In the genomic region with DNA sequence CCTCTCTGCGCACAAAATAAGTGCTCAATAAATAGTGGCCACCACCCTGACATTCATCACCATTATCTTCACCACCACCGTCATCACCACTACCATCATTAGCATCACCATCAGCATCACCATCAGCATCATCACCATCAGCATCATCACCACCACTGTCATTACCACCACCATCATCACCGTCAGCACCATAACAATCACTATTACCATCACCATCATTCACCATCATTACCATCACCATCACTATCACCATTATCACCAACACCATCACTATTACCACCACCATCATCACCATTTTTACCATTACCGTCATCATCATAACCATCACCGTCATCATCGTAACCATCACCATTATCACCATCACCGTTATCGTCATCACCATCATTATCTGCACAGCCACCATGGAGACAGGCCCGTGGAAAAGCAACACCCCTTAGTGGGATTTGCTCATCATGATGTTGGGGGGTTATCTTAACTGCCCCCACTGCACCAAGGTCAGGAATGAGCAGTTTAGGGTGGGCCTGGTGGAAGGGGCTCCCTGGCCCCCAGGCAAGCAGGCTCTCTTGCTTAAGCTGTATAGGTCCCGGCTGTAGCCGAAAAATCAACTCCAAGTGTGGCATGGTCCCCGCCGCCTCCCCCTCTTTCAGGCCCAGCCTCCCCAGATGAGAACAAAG, we compare ENCODE assay signal across 18 cellular contexts. TPM values are rescaled to one million over a fixed set of nuclear protein-coding genes. Genes with fewer than 3 reads are reported as not detected.
A peak's percentile ranks its signal among the peaks of the same experiment; 100 is the strongest.
DNase-seq lines count a peak whose midpoint lies in the region; ATAC-seq, FAIRE-seq and TF ChIP-seq lines count a peak whose summit lies in the region.
"Had no signal": no experiment of that assay in that cellular context is flagged by ENCODE, and none has a peak within 500 bp of the region (broad histone marks: within the 10 kb centered on the region; RNA-seq: fewer than 3 reads in every experiment).

No MANE protein-coding gene starts in this region.

- H3K18ac ChIP-seq in H1 (ENCODE audit: extremely low read depth, low read length), result peak overlapping the region; percentile 76

- TF ChIP-seq POLR2A in H1 (IDR thresholded peaks at IDR 0.05; ENCODE audit: control extremely low read depth in 1 of 2, low read depth in 2 of 2, low read length in 2 of 2), result no peak
- TF ChIP-seq POLR2A in prostate gland (IDR thresholded peaks at IDR 0.05), result no peak

- CTCF ChIA-PET in activated CD4-positive, alpha-beta T cell treated with anti-CD3 and anti-CD28 coated beads for 36 hours (lab: Charles Lee), result interaction anchor here (1.0 to 2.4 kb wide), 2 partner anchors 10 to 13 kb away, joined by 4 to 11 read pairs; no protein-coding TSS in a partner anchor
- CTCF ChIA-PET in H1 (lab: Charles Lee; ENCODE audit: partially characterized antibody), result interaction anchor here (0.9 kb wide), 1 partner anchor 16 kb away, joined by 3 read pairs; no protein-coding TSS in a partner anchor

- H3K23me2 ChIP-seq in H1 (ENCODE audit: low read depth, low read length), result peaks cover 11% of the 10 kb centered on the region; the same call in 1 of the 2 replicates

- H3K27me3 ChIP-seq in SU-DHL-6 (ENCODE audit: low read length) (no peaks in the 10 kb centered on the region), H1 (replicated peaks in 1 of 4; ENCODE audit: control insufficient read depth in 3 of 4, extremely low read depth in 1 of 4, insufficient read depth in 3 of 4, low read length in 3 of 4) (no peaks in the 10 kb centered on the region), prostate gland (replicated peaks; ENCODE audit: insufficient read depth) (no peaks in the 10 kb centered on the region)
- H3K27me3 ChIP-seq: brain microvascular endothelial cell, thyroid gland had no signal

- peak overlapping the region; percentile 89 for H3K56ac ChIP-seq in H1 (replicated peaks; ENCODE audit: insufficient read length, low read depth, low read length)

- H3K79me2 ChIP-seq in SU-DHL-6 (ENCODE audit: insufficient read depth, low read length) (peaks cover 11% of the 10 kb centered on the region; the same call in 1 of the 2 replicates), H1 (ENCODE audit: control insufficient read depth in 1 of 2, insufficient read depth in 2 of 2, low read length in 2 of 2) (no peaks in the 10 kb centered on the region)

- peaks cover 10% of the 10 kb centered on the region for H3K36me3 ChIP-seq in SU-DHL-6 (ENCODE audit: low read length)
- peaks cover 0 to 31% (median 12%) of the 10 kb centered on the region in 4 experiments; a peak in 4 of 8 replicates for H3K36me3 ChIP-seq in H1 (ENCODE audit: control insufficient read depth in 2 of 4, insufficient read depth in 4 of 4, low read length in 3 of 4)
- H3K36me3 ChIP-seq in prostate gland, result no peaks in the 10 kb centered on the region

- H2BK5ac ChIP-seq in H1 (ENCODE audit: low read depth, low read length), result peak overlapping the region; percentile 99; the same call in 1 of the 2 replicates

- H3K4me3 ChIP-seq in SU-DHL-6 (ENCODE audit: insufficient read depth, low read length, poor library complexity, severe bottlenecking), result no peak overlapping the region
- H3K4me3 ChIP-seq in H1 (ENCODE audit: extremely low read depth in 1 of 4, insufficient read depth in 2 of 4, low read depth in 3 of 4, low read length in 4 of 4), result peak overlapping the region in 1 of 4 experiments; percentile 45; a peak in 2 of 8 replicates
- no peak overlapping the region for H3K4me3 ChIP-seq in prostate gland
- H3K4me3 ChIP-seq: thyroid gland had no signal

- intact Hi-C loops in activated CD4-positive, alpha-beta T cell treated with anti-CD3 and anti-CD28 coated beads for 36 hours (cut with DNase I, micrococcal nuclease), result no loop called here
- intact Hi-C loops in prostate gland (cut with DNase I), result no loop called here

- DNase-seq in activated CD4-positive, alpha-beta T cell treated with anti-CD3 and anti-CD28 coated beads for 36 hours, result no peak
- DNase-seq in activated CD4-positive, alpha-beta T cell treated with anti-CD3 and anti-CD28 coated beads for 4 hours, result no peak
- DNase-seq in H1 (ENCODE audit: low read depth in 1 of 2, low spot score in 2 of 2), result no peak
- DNase-seq in substantia nigra (lab: John Stamatoyannopoulos, UW), result no peak
- no peak for DNase-seq in DMS153 (lab: John Stamatoyannopoulos, UW)
- no peak for DNase-seq in prostate gland (ENCODE audit: low spot score)
- DNase-seq in DMS 273 (lab: John Stamatoyannopoulos, UW; ENCODE audit: unreplicated experiment), result no peak
- DNase-seq: 8988T; activated CD4-positive, alpha-beta T cell treated with anti-CD3 and anti-CD28 coated beads, Interleukin-2, amount 50 U/mL, for 48 hours; brain microvascular endothelial cell; NCI-H345; occipital lobe; SHP77 treated with DMSO at 0.1 percent for 48 hours; stimulated activated CD4-positive, alpha-beta T cell treated with anti-CD3 and anti-CD28 coated beads, Interleukin-4, amount 100 ng/mL, for 1 hour; thyroid gland had no signal

- H3F3A ChIP-seq in SU-DHL-6 (ENCODE audit: insufficient read depth), result peaks cover 55% of the 10 kb centered on the region

- no peak for TF ChIP-seq CTCF in SU-DHL-6 (IDR thresholded peaks at IDR 0.05; ENCODE audit: insufficient read depth, low read length, poor library complexity, severe bottlenecking)
- TF ChIP-seq CTCF in H1 (IDR thresholded peaks at IDR 0.05; ENCODE audit: control extremely low read depth in 1 of 3, insufficient read depth in 1 of 3, low read depth in 1 of 3, low read length in 3 of 3), result no peak
- TF ChIP-seq CTCF in prostate gland (IDR thresholded peaks at IDR 0.05), result no peak

- no peak for TF ChIP-seq RAD21 in H1 (IDR thresholded peaks at IDR 0.05 in 1 of 2, conservative IDR thresholded peaks at IDR 0.05 in 1 of 2; ENCODE audit: low read depth in 2 of 2, low read length in 2 of 2)

- peak overlapping the region; percentile 48; the same call in 1 of the 2 replicates for H2BK15ac ChIP-seq in H1 (ENCODE audit: low read length)

- no peak overlapping the region for H3K4me3 Mint-ChIP-seq in activated CD4-positive, alpha-beta T cell treated with anti-CD3 and anti-CD28 coated beads for 36 hours

- no peaks in the 10 kb centered on the region for H4K20me1 ChIP-seq in SU-DHL-6 (ENCODE audit: low read depth, low read length)
- H4K20me1 ChIP-seq in H1 (replicated peaks in 1 of 2; ENCODE audit: control insufficient read depth in 1 of 2, insufficient read depth in 2 of 2, low read length in 2 of 2), result peaks cover 0 to 2% of the 10 kb centered on the region in 2 experiments

- H3K27me3 Mint-ChIP-seq in activated CD4-positive, alpha-beta T cell treated with anti-CD3 and anti-CD28 coated beads for 36 hours, result no peaks in the 10 kb centered on the region

- H2BK20ac ChIP-seq in H1 (ENCODE audit: low read length), result peak overlapping the region; percentile 73; the same call in 1 of the 2 replicates

- H4K5ac ChIP-seq in H1 (ENCODE audit: insufficient read length, low read depth, low read length), result peak overlapping the region; percentile 74

- H3K14ac ChIP-seq in H1 (ENCODE audit: insufficient read length), result peak overlapping the region; percentile 50

- peak overlapping the region; percentile 97 for H2BK120ac ChIP-seq in H1 (replicated peaks; ENCODE audit: low read depth, low read length)

- no peak overlapping the region for H3K9ac ChIP-seq in SU-DHL-6 (ENCODE audit: low read length)
- no peak overlapping the region for H3K9ac ChIP-seq in H1 (replicated peaks in 1 of 4; ENCODE audit: extremely low read depth in 1 of 4, low read depth in 3 of 4, low read length in 3 of 4)

- ATAC-seq in activated CD4-positive, alpha-beta T cell treated with anti-CD3 and anti-CD28 coated beads for 36 hours, result no peak

- H3K4me1 Mint-ChIP-seq in activated CD4-positive, alpha-beta T cell treated with anti-CD3 and anti-CD28 coated beads for 36 hours, result peaks cover 87% of the 10 kb centered on the region

- H2BK12ac ChIP-seq in H1 (ENCODE audit: low read depth, low read length), result peak overlapping the region; percentile 94; the same call in 1 of the 2 replicates

- peak overlapping the region; percentile 81 for H3K4ac ChIP-seq in H1 (replicated peaks; ENCODE audit: insufficient read length, low read depth, low read length)

- no peaks in the 10 kb centered on the region for H3K9me2 ChIP-seq in SU-DHL-6 (replicated peaks; ENCODE audit: insufficient read depth, low read length)

- no peaks in the 10 kb centered on the region for H3K79me1 ChIP-seq in H1 (ENCODE audit: low read depth, low read length)

- WGBS in H1 (ENCODE audit: extremely low coverage in 1 of 2, insufficient coverage in 1 of 2, insufficient read length in 1 of 2, insufficient replicate concordance in 2 of 2, low coverage in 1 of 2, low lambda C conversion rate in 2 of 2, missing lambda C conversion rate in 1 of 2), 2 experiments, result 88 to 100% methylated on average over 5 to 11 of the region's 13 CpGs
- 95% methylated on average over 13 of the region's 13 CpGs for WGBS in prostate gland

- H4K8ac ChIP-seq in H1 (ENCODE audit: extremely low read depth, insufficient read depth, low read length), result no peak overlapping the region; the same call in 1 of the 2 replicates

- H3K9me3 ChIP-seq in SU-DHL-6 (ENCODE audit: insufficient read depth, low read length) (no peaks in the 10 kb centered on the region), H1 (ENCODE audit: insufficient read depth in 2 of 2, low read depth in 1 of 2, low read length in 1 of 2) (no peaks in the 10 kb centered on the region), prostate gland (no peaks in the 10 kb centered on the region)
- H3K9me3 ChIP-seq: thyroid gland had no signal

- H3K9me3 Mint-ChIP-seq in activated CD4-positive, alpha-beta T cell treated with anti-CD3 and anti-CD28 coated beads for 36 hours (ENCODE audit: low read depth), result peaks cover 2% of the 10 kb centered on the region

- H3K36me3 Mint-ChIP-seq in activated CD4-positive, alpha-beta T cell treated with anti-CD3 and anti-CD28 coated beads for 36 hours (ENCODE audit: low read depth), result peaks cover 78% of the 10 kb centered on the region

- no peak overlapping the region for H3K23ac ChIP-seq in H1 (ENCODE audit: insufficient read length)

- H2AK5ac ChIP-seq in H1 (ENCODE audit: low read depth, low read length), result peak overlapping the region; percentile 96

- H2AFZ ChIP-seq in SU-DHL-6 (ENCODE audit: low read depth, low read length, severe bottlenecking) (no peak overlapping the region), H1 (ENCODE audit: low read length) (no peak overlapping the region)

- H3K27ac ChIP-seq in SU-DHL-6 (ENCODE audit: low read depth, low read length) (peak overlapping the region; percentile 98), H1 (ENCODE audit: low read depth, low read length) (peak overlapping the region; percentile 56; the same call in 1 of the 2 replicates), substantia nigra (ENCODE audit: low read depth, low read length, poor library complexity, severe bottlenecking) (peak overlapping the region; percentile 97), prostate gland (no peak overlapping the region)
- H3K27ac ChIP-seq: brain microvascular endothelial cell, thyroid gland had no signal

- H4K91ac ChIP-seq in H1 (replicated peaks; ENCODE audit: insufficient read length, low read length), result peak overlapping the region; percentile 99

- H3K4me1 ChIP-seq in H1 (replicated peaks in 1 of 4; ENCODE audit: control insufficient read depth in 3 of 4, insufficient read depth in 4 of 4, low read length in 3 of 4), result peaks cover 7 to 28% (median 18%) of the 10 kb centered on the region in 4 experiments
- H3K4me1 ChIP-seq in prostate gland (replicated peaks), result no peaks in the 10 kb centered on the region

- H3K4me2 ChIP-seq in SU-DHL-6 (ENCODE audit: low read depth, low read length, poor library complexity, severe bottlenecking) (no peak overlapping the region), H1 (ENCODE audit: insufficient read depth in 1 of 2, low read depth in 2 of 2, low read length in 2 of 2) (peak overlapping the region; percentile 47 to 58)

- POLR2A ChIA-PET in activated CD4-positive, alpha-beta T cell treated with anti-CD3 and anti-CD28 coated beads for 36 hours (lab: Charles Lee), result no interaction called here
- POLR2A ChIA-PET in H1 (lab: Charles Lee; ENCODE audit: partially characterized antibody), result interaction anchor here (0.8 to 5.9 kb wide), 5 partner anchors 9 to 27 kb away, joined by 3 to 67 read pairs (median 4); a partner anchor contains a TSS

- no peak for FAIRE-seq in H1 (lab: Jason Lieb, UNC)
- FAIRE-seq: G401.6, keratinocyte had no signal

- H3K27ac Mint-ChIP-seq in activated CD4-positive, alpha-beta T cell treated with anti-CD3 and anti-CD28 coated beads for 36 hours, result peak overlapping the region; percentile 33

- TF ChIP-seq EP300 in H1 (IDR thresholded peaks at IDR 0.05; ENCODE audit: borderline replicate concordance in 1 of 2, low read depth in 2 of 2, low read length in 2 of 2), result no peak

RNA-seq across cellular contexts. Expression of a gene that starts 18.1 kb away (rescaled TPM):
- total RNA-seq in activated CD4-positive, alpha-beta T cell treated with anti-CD3 and anti-CD28 coated beads for 36 hours, result 100 to 1,000 TPM; 135 to 141 TPM
- total RNA-seq in H1 (2021; fragmentation: NEBNext Ultra II Directional; extraction: Animal tissue kit (Norgen Biotek cat#: 25700)), result 25.9 and 27.4 TPM in 2 replicates
- polyA plus RNA-seq in H1 (2011; rRNA removed), result 21.0 and 28.3 TPM in 2 replicates
- 18.3 TPM for polyA plus RNA-seq in H1 (2011; cell fraction: cytosol; rRNA removed)
- 62.7 TPM for polyA plus RNA-seq in H1 (2011; cell fraction: nucleus; rRNA removed)
- 16.3 to 28.1 TPM (median 25.3 TPM) in 4 replicates for polyA plus RNA-seq in H1 (2012, experiment 1 of 2)
- 16.4 TPM for polyA plus RNA-seq in H1 (2012, experiment 2 of 2)
- 16.0 TPM for polyA plus RNA-seq in H1 (2013, experiment 1 of 2)
- polyA plus RNA-seq in H1 (2013, experiment 2 of 2), result 15.2 TPM
- polyA minus RNA-seq in H1 (2011; rRNA and poly(A)+ RNA removed), result 21.8 and 26.9 TPM in 2 replicates
- polyA minus RNA-seq in H1 (2011; cell fraction: cytosol; rRNA and poly(A)+ RNA removed), result 32.5 TPM
- polyA minus RNA-seq in H1 (2011; cell fraction: nucleus; rRNA and poly(A)+ RNA removed), result 36.8 TPM
- 10 to 100 TPM; 20.5 to 30.1 TPM for total RNA-seq in prostate gland

RNA-seq across cellular contexts. Expression of a gene that starts 40.0 kb away (rescaled TPM):
- not detected for total RNA-seq in activated CD4-positive, alpha-beta T cell treated with anti-CD3 and anti-CD28 coated beads for 36 hours
- total RNA-seq in H1 (2021; fragmentation: NEBNext Ultra II Directional; extraction: Animal tissue kit (Norgen Biotek cat#: 25700)), result 0.90 TPM in 1 of 2 replicates, not detected in the other
- polyA plus RNA-seq in H1 (2011; rRNA removed), result 0.66 and 1.3 TPM in 2 replicates
- polyA plus RNA-seq in H1 (2011; cell fraction: cytosol; rRNA removed), result 1.1 TPM
- polyA plus RNA-seq in H1 (2011; cell fraction: nucleus; rRNA removed), result 0.17 TPM
- polyA plus RNA-seq in H1 (2012, experiment 1 of 2), result 1.0 to 1.8 TPM (median 1.5 TPM) in 4 replicates
- polyA plus RNA-seq in H1 (2012, experiment 2 of 2), result 0.33 TPM
- polyA plus RNA-seq in H1 (2013, experiment 1 of 2), result 0.24 TPM
- polyA plus RNA-seq in H1 (2013, experiment 2 of 2), result 0.29 TPM
- 0.51 TPM in 1 of 2 replicates, not detected in the other for polyA minus RNA-seq in H1 (2011; rRNA and poly(A)+ RNA removed)
- polyA minus RNA-seq in H1 (2011; cell fraction: cytosol; rRNA and poly(A)+ RNA removed), result not detected
- polyA minus RNA-seq in H1 (2011; cell fraction: nucleus; rRNA and poly(A)+ RNA removed), result not detected
- total RNA-seq in prostate gland, result 1 to 10 TPM in 1 of 2 donors, under 1 TPM in 1; 0.91 to 1.9 TPM
- total RNA-seq: occipital lobe, thyroid gland had no signal
- polyA plus RNA-seq: keratinocyte had no signal

RNA-seq across cellular contexts. Expression of a gene that starts 46.8 kb away (rescaled TPM):
- total RNA-seq in activated CD4-positive, alpha-beta T cell treated with anti-CD3 and anti-CD28 coated beads for 36 hours, result not detected
- not detected in 2 replicates for total RNA-seq in H1 (2021; fragmentation: NEBNext Ultra II Directional; extraction: Animal tissue kit (Norgen Biotek cat#: 25700))
- 0.32 TPM in 1 of 2 replicates, not detected in the other for polyA plus RNA-seq in H1 (2011; rRNA removed)
- polyA plus RNA-seq in H1 (2011; cell fraction: cytosol; rRNA removed), result not detected
- polyA plus RNA-seq in H1 (2011; cell fraction: nucleus; rRNA removed), result not detected
- not detected in 4 replicates for polyA plus RNA-seq in H1 (2012, experiment 1 of 2)
- polyA plus RNA-seq in H1 (2012, experiment 2 of 2), result not detected
- polyA plus RNA-seq in H1 (2013, experiment 1 of 2), result not detected
- polyA plus RNA-seq in H1 (2013, experiment 2 of 2), result not detected
- not detected in 2 replicates for polyA minus RNA-seq in H1 (2011; rRNA and poly(A)+ RNA removed)
- polyA minus RNA-seq in H1 (2011; cell fraction: cytosol; rRNA and poly(A)+ RNA removed), result not detected
- polyA minus RNA-seq in H1 (2011; cell fraction: nucleus; rRNA and poly(A)+ RNA removed), result not detected
- total RNA-seq in prostate gland, result not detected
- total RNA-seq: occipital lobe, thyroid gland had no signal
- polyA plus RNA-seq: keratinocyte had no signal

Comparison
In these comparisons a context has a peak if more than half of its experiments do, and no peak if none do; other contexts are left out.
1. H3K27ac ChIP-seq: peak in SU-DHL-6 (single experiment), H1 (single experiment) and substantia nigra (single experiment); none in prostate gland (0 of 2).